ENCODE assay signal across 8 cellular contexts in the genomic region with DNA sequence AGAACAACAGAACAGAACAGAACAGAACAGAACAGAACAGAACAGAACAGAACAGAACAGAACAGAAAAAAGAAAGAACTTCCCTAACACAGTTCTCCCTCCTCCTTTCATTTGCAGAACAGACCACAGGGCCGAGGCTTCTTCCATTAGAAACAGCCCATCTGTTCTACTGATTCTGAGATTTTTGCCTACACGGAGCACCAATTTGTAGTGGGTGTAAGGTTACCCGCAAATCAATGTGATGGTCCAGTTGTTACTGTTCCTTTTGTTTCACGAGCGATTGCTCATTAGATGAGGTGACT. TPM values are rescaled to one million over a fixed set of nuclear protein-coding genes. Genes with fewer than 3 reads are reported as not detected.
DNase-seq lines count a peak whose midpoint lies in the region; ATAC-seq and TF ChIP-seq lines count a peak whose summit lies in the region.

No MANE protein-coding gene starts in this region.

- no peak for TF ChIP-seq EP300 in transverse colon (IDR thresholded peaks at IDR 0.05; ENCODE audit: low read depth)

- H3K36me3 Mint-ChIP-seq in activated CD4-positive, alpha-beta T cell treated with anti-CD3 and anti-CD28 coated beads, Interleukin-2, amount 10 ng/mL, durations not matched to agents 24 days and 14 days (ENCODE audit: low read depth), result peaks cover 3% of the 10 kb centered on the region

- H3K27me3 ChIP-seq in body of pancreas (no peaks in the 10 kb centered on the region), transverse colon (no peaks in the 10 kb centered on the region)

- no peak for DNase-seq in activated CD4-positive, alpha-beta T cell treated with anti-CD3 and anti-CD28 coated beads, Interleukin-2, amount 10 ng/mL, durations not matched to agents 24 days and 14 days
- DNase-seq in activated CD4-positive, alpha-beta T cell treated with anti-CD3 and anti-CD28 coated beads for 1 hour, result no peak
- DNase-seq in body of pancreas (no peak), lower leg skin (ENCODE audit: low spot score in 2 of 2) (no peak), transverse colon (no peak), SIG-M5 (lab: John Stamatoyannopoulos, UW) (no peak)
- no peak for DNase-seq in stimulated activated CD4-positive, alpha-beta T cell treated with anti-CD3 and anti-CD28 coated beads, Interleukin-1b, Interleukin-23, amount 100 ng/mL, for 48 hours

- H3K27ac ChIP-seq in body of pancreas (peak overlapping the region; percentile 75 to 89 (median 86)), transverse colon (peak overlapping the region; percentile 88 to 94 (median 92))

- H3K27ac Mint-ChIP-seq in activated CD4-positive, alpha-beta T cell treated with anti-CD3 and anti-CD28 coated beads, Interleukin-2, amount 10 ng/mL, durations not matched to agents 24 days and 14 days, result peak overlapping the region; percentile 68

- no peaks in the 10 kb centered on the region for H3K9me3 Mint-ChIP-seq in activated CD4-positive, alpha-beta T cell treated with anti-CD3 and anti-CD28 coated beads, Interleukin-2, amount 10 ng/mL, durations not matched to agents 24 days and 14 days

- intact Hi-C loops in activated CD4-positive, alpha-beta T cell treated with anti-CD3 and anti-CD28 coated beads, Interleukin-2, amount 10 ng/mL, durations not matched to agents 24 days and 14 days (cut with micrococcal nuclease), result loop anchor here (10.0 kb wide), 1 partner anchor 873 kb away; the partner anchor contains the start of gene FAM135A
- intact Hi-C loops in body of pancreas (cut with DNase I) (no loop called here), lower leg skin (cut with DNase I; ENCODE audit: low total_unique reads) (no loop called here), transverse colon (cut with DNase I; ENCODE audit: low total_unique reads) (no loop called here)

- H3K4me1 ChIP-seq in body of pancreas (peaks cover 41% of the 10 kb centered on the region), transverse colon (peaks cover 0 to 28% (median 10%) of the 10 kb centered on the region in 4 donors)

- in situ Hi-C loops in transverse colon (cut with MboI; ENCODE audit: low pct_ligation_motif_present in 1 of 4, low pct_unique_long_range_greater_than_20kb in 1 of 4, low sequenced_read_pairs in 3 of 4), result no loop called here

- ATAC-seq in body of pancreas (no peak), HG03342 (IDR thresholded peaks at IDR 0.05; ENCODE audit: unreplicated experiment) (no peak)

- WGBS in body of pancreas, 2 donors, result 5 to 9% methylated on average over 5 of the region's 5 CpGs
- WGBS in lower leg skin, 2 donors, result 1 to 2% methylated on average over 5 of the region's 5 CpGs
- WGBS in transverse colon (ENCODE audit: low coverage in 1 of 2), 2 donors, result 12 to 13% methylated on average over 2 to 5 of the region's 5 CpGs

- TF ChIP-seq CTCF in body of pancreas (IDR thresholded peaks at IDR 0.05), result no peak
- no peak for TF ChIP-seq CTCF in lower leg skin (IDR thresholded peaks at IDR 0.05)
- TF ChIP-seq CTCF in transverse colon (IDR thresholded peaks at IDR 0.05), result no peak

- TF ChIP-seq POLR2A in body of pancreas (IDR thresholded peaks at IDR 0.05), result no peak
- TF ChIP-seq POLR2A in lower leg skin (IDR thresholded peaks at IDR 0.05), result no peak
- no peak for TF ChIP-seq POLR2A in transverse colon (IDR thresholded peaks at IDR 0.05)

- no peaks in the 10 kb centered on the region for H3K9me3 ChIP-seq in body of pancreas
- no peaks in the 10 kb centered on the region for H3K9me3 ChIP-seq in transverse colon

- peaks cover 23% of the 10 kb centered on the region for H3K27me3 Mint-ChIP-seq in activated CD4-positive, alpha-beta T cell treated with anti-CD3 and anti-CD28 coated beads, Interleukin-2, amount 10 ng/mL, durations not matched to agents 24 days and 14 days

- peaks cover 30% of the 10 kb centered on the region for H3K4me1 Mint-ChIP-seq in activated CD4-positive, alpha-beta T cell treated with anti-CD3 and anti-CD28 coated beads, Interleukin-2, amount 10 ng/mL, durations not matched to agents 24 days and 14 days

- H3K36me3 ChIP-seq in body of pancreas (replicated peaks in 1 of 2; ENCODE audit: insufficient read depth in 1 of 2, low read depth in 2 of 2) (no peaks in the 10 kb centered on the region), transverse colon (no peaks in the 10 kb centered on the region)

- H3K4me3 Mint-ChIP-seq in activated CD4-positive, alpha-beta T cell treated with anti-CD3 and anti-CD28 coated beads, Interleukin-2, amount 10 ng/mL, durations not matched to agents 24 days and 14 days, result peak overlapping the region; percentile 75

- peak overlapping the region; percentile 56 to 70 for H3K4me3 ChIP-seq in body of pancreas
- H3K4me3 ChIP-seq in lower leg skin (ENCODE audit: low read depth, poor library complexity, severe bottlenecking), result peak overlapping the region; percentile 35
- peak overlapping the region; percentile 71 to 95 (median 79) for H3K4me3 ChIP-seq in transverse colon

RNA-seq across cellular contexts. Expression of gene OGFRL1, which starts 0.7 kb away (rescaled TPM):
- 3.9 and 4.0 TPM in 2 replicates for total RNA-seq in activated CD4-positive, alpha-beta T cell treated with anti-CD3 and anti-CD28 coated beads, Interleukin-2, amount 10 ng/mL, durations not matched to agents 24 days and 14 days
- total RNA-seq in body of pancreas (10 to 100 TPM in 1 of 2 donors, 1 to 10 TPM in 1; 8.6 to 22.6 TPM), lower leg skin (10 to 100 TPM; 36.7 to 59.0 (median 43.7) TPM), transverse colon (10 to 100 TPM in 2 of 4 donors, 1 to 10 TPM in 2; 7.5 to 15.6 (median 11.6) TPM)
